34 cellular contexts compared by ENCODE assay signal in the genomic region with DNA sequence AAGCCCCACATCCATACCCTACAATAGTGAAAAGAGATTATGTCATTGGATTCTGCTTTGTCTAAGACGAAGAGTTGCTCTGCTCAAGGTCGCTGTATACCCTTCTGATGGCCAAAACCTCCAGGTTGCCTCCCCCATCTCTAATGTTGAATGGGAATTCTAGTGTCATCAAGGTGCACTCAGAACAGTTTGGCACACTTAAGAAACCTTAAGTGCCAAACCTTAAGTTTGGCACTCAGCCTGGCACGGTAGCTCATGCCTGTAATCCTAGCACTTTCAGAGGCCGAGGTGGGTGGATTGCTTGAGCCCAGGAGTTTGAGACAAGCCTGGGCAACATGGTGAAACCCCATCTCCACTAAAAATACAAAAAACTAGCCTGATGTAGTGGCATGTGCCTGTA.
"Had no signal": no experiment of that assay in that cellular context is flagged by ENCODE, and none has a peak within 500 bp of the region (broad histone marks: within the 10 kb centered on the region; RNA-seq: fewer than 3 reads in every experiment).

No MANE protein-coding gene starts in this region.

- H3K36me3 Mint-ChIP-seq: activated naive CD4-positive, alpha-beta T cell treated with anti-CD3 and anti-CD28 coated beads, Interleukin-2, amount 10 ng/mL, durations not matched to agents 7 days and 5 days; activated naive CD8-positive, alpha-beta T cell treated with anti-CD3 and anti-CD28 coated beads, Interleukin-2, amount 10 ng/mL, durations not matched to agents 7 days and 5 days; brain had no signal

- H3K4me1 ChIP-seq: ascending aorta, breast epithelium, colonic mucosa, heart right ventricle had no signal

- H3K27me3 Mint-ChIP-seq: activated B cell treated with CpG ODN at 0.5 μM for 24 hours; activated CD4-positive, alpha-beta memory T cell treated with anti-CD3 and anti-CD28 coated beads, Interleukin-2, amount 10 ng/mL, durations not matched to agents 7 days and 5 days; activated CD4-positive, alpha-beta T cell treated with anti-CD3 and anti-CD28 coated beads, Interleukin-2, amount 10 ng/mL, durations not matched to agents 7 days and 5 days; activated naive CD4-positive, alpha-beta T cell treated with anti-CD3 and anti-CD28 coated beads, Interleukin-2, amount 10 ng/mL, durations not matched to agents 7 days and 5 days; activated naive CD8-positive, alpha-beta T cell treated with anti-CD3 and anti-CD28 coated beads, Interleukin-2, amount 10 ng/mL, durations not matched to agents 7 days and 5 days; activated T-cell treated with anti-CD3 and anti-CD28 coated beads, Interleukin-2, amount 50 U/mL, for 24 hours; brain; T-helper 17 cell had no signal

- H3K9me3 Mint-ChIP-seq: brain had no signal

- FAIRE-seq: endometrium, endothelial cell of umbilical vein, frontal cortex had no signal

- H3K27ac Mint-ChIP-seq: activated B cell treated with CpG ODN at 0.5 μM for 24 hours; activated CD4-positive, alpha-beta memory T cell treated with anti-CD3 and anti-CD28 coated beads, Interleukin-2, amount 10 ng/mL, durations not matched to agents 7 days and 5 days; activated CD4-positive, alpha-beta T cell treated with anti-CD3 and anti-CD28 coated beads, Interleukin-2, amount 10 ng/mL, durations not matched to agents 7 days and 5 days; activated naive CD4-positive, alpha-beta T cell treated with anti-CD3 and anti-CD28 coated beads, Interleukin-2, amount 10 ng/mL, durations not matched to agents 7 days and 5 days; activated naive CD4-positive, alpha-beta T cell treated with anti-CD3 and anti-CD28 coated beads, Interleukin-2, amount 50 U/mL, for 72 hours; activated naive CD8-positive, alpha-beta T cell treated with anti-CD3 and anti-CD28 coated beads, Interleukin-2, amount 10 ng/mL, durations not matched to agents 7 days and 5 days; activated T-cell treated with anti-CD3 and anti-CD28 coated beads, Interleukin-2, amount 50 U/mL, for 24 hours; activated T-cell treated with anti-CD3 and anti-CD28 coated beads, Interleukin-2, amount 50 U/mL, for 72 hours; brain; T-helper 17 cell; T-helper 2 cell treated with Interferon-gamma antibody and Interleukin-4, amounts not matched to agents 5 μg/mL and 100 μg/mL, for 36 hours had no signal

- H3K4me3 Mint-ChIP-seq: activated B cell treated with CpG ODN at 0.5 μM for 24 hours; activated CD4-positive, alpha-beta memory T cell treated with anti-CD3 and anti-CD28 coated beads, Interleukin-2, amount 10 ng/mL, durations not matched to agents 7 days and 5 days; activated CD4-positive, alpha-beta T cell treated with anti-CD3 and anti-CD28 coated beads, Interleukin-2, amount 10 ng/mL, durations not matched to agents 7 days and 5 days; activated naive CD4-positive, alpha-beta T cell treated with anti-CD3 and anti-CD28 coated beads, Interleukin-2, amount 10 ng/mL, durations not matched to agents 7 days and 5 days; activated naive CD8-positive, alpha-beta T cell treated with anti-CD3 and anti-CD28 coated beads, Interleukin-2, amount 10 ng/mL, durations not matched to agents 7 days and 5 days; activated T-cell treated with anti-CD3 and anti-CD28 coated beads, Interleukin-2, amount 50 U/mL, for 24 hours; activated T-cell treated with anti-CD3 and anti-CD28 coated beads, Interleukin-2, amount 50 U/mL, for 72 hours; brain; T-helper 17 cell; T-helper 2 cell treated with Interferon-gamma antibody and Interleukin-4, amounts not matched to agents 5 μg/mL and 100 μg/mL, for 36 hours had no signal

- H3K27me3 ChIP-seq: ascending aorta, breast epithelium, cardiac muscle cell, colonic mucosa, heart right ventricle had no signal

- H3K27ac ChIP-seq: ascending aorta, breast epithelium, cardiac muscle cell, colonic mucosa, epithelial cell of prostate, heart right ventricle, WERI-Rb-1 had no signal

- H3K9me3 ChIP-seq: ascending aorta, breast epithelium, colonic mucosa had no signal

- DNase-seq: activated B cell treated with CpG ODN at 0.5 μM for 24 hours; activated CD4-positive, alpha-beta memory T cell treated with anti-CD3 and anti-CD28 coated beads, Interleukin-2, amount 10 ng/mL, durations not matched to agents 7 days and 5 days; activated CD4-positive, alpha-beta T cell treated with anti-CD3 and anti-CD28 coated beads for 4 hours; activated CD4-positive, alpha-beta T cell treated with anti-CD3 and anti-CD28 coated beads, Interleukin-2, amount 10 ng/mL, durations not matched to agents 7 days and 5 days; activated CD4-positive, alpha-beta T cell treated with anti-CD3 and anti-CD28 coated beads, Interleukin-2, amount 50 U/mL, for 4 hours; activated CD4-positive, CD25-positive, alpha-beta regulatory T cell treated with anti-CD3 and anti-CD28 coated beads, Interleukin-2, amount 50 U/mL, for 72 hours; activated CD8-positive, alpha-beta memory T cell treated with anti-CD3 and anti-CD28 coated beads, Interleukin-2, amount 50 U/mL, for 48 hours; activated gamma-delta T cell; activated naive CD4-positive, alpha-beta T cell; activated naive CD4-positive, alpha-beta T cell treated with anti-CD3 and anti-CD28 coated beads, Interleukin-2, amount 10 ng/mL, durations not matched to agents 7 days and 5 days; activated naive CD8-positive, alpha-beta T cell treated with anti-CD3 and anti-CD28 coated beads, Interleukin-2, amount 10 ng/mL, durations not matched to agents 7 days and 5 days; activated T-cell treated with anti-CD3 and anti-CD28 coated beads for 4 hours; activated T-cell treated with anti-CD3 and anti-CD28 coated beads, Interleukin-2, amount 50 U/mL, for 24 hours; activated T-cell treated with anti-CD3 and anti-CD28 coated beads, Interleukin-2, amount 50 U/mL, for 72 hours; central memory CD4-positive, alpha-beta T cell; cerebellar nuclear complex; colonic mucosa; effector CD8-positive, alpha-beta T cell; foreskin fibroblast; heart right ventricle; T-helper 1 cell; T-helper 17 cell; T1000; WERI-Rb-1 had no signal

- H3K36me3 ChIP-seq: ascending aorta, breast epithelium, cardiac muscle cell, colonic mucosa, heart right ventricle, WERI-Rb-1 had no signal

- ATAC-seq: activated naive CD4-positive, alpha-beta T cell treated with anti-CD3 and anti-CD28 coated beads, Interleukin-2, amount 50 U/mL, for 72 hours; activated T-cell treated with anti-CD3 and anti-CD28 coated beads, Interleukin-2, amount 50 U/mL, for 72 hours; heart right ventricle; T-helper 17 cell had no signal

- H3K4me1 Mint-ChIP-seq: activated B cell treated with CpG ODN at 0.5 μM for 24 hours; activated CD4-positive, alpha-beta memory T cell treated with anti-CD3 and anti-CD28 coated beads, Interleukin-2, amount 10 ng/mL, durations not matched to agents 7 days and 5 days; activated CD4-positive, alpha-beta T cell treated with anti-CD3 and anti-CD28 coated beads, Interleukin-2, amount 10 ng/mL, durations not matched to agents 7 days and 5 days; activated naive CD4-positive, alpha-beta T cell treated with anti-CD3 and anti-CD28 coated beads, Interleukin-2, amount 10 ng/mL, durations not matched to agents 7 days and 5 days; activated naive CD8-positive, alpha-beta T cell treated with anti-CD3 and anti-CD28 coated beads, Interleukin-2, amount 10 ng/mL, durations not matched to agents 7 days and 5 days; T-helper 17 cell had no signal

- H3K4me3 ChIP-seq: ascending aorta, breast epithelium, cardiac muscle cell, colonic mucosa, heart right ventricle had no signal
